24 cellular contexts compared by ENCODE assay signal in genomic region chr10:86817246-86817645, GRCh38.
"Had no signal": no experiment of that assay in that cellular context is flagged by ENCODE, and none has a peak within 500 bp of the region (broad histone marks: within the 10 kb centered on the region; RNA-seq: fewer than 3 reads in every experiment).

No MANE protein-coding gene starts in this region.

- DNase-seq: IMR-90, Karpas-422, KG1, MG63, NCI-H1092, NCI-H1105 treated with DMSO at 0.1 percent for 48 hours, NCI-H1417 treated with DMSO at 0.1 percent for 48 hours, NCI-H146, NCI-H1694 treated with DMSO at 0.1 percent for 48 hours, NCI-H1930, NCI-H2081, NCI-H2107, NCI-H2227 treated with DMSO at 0.1 percent for 48 hours, NCI-H524, NCI-H69, NCI-H774, Right ventricle myocardium superior, RPMI8226, SIG-M5, SK-N-SH, SW 1271 had no signal

- FAIRE-seq: HepG2, RCC 7860 had no signal

- H3K27ac ChIP-seq: SJSA1 had no signal

- H3K27me3 ChIP-seq: MG63, SJSA1 had no signal

- ATAC-seq: HepG2 had no signal
